8 cellular contexts compared by ENCODE assay signal in genomic region chr9:78132688-78133033, GRCh38.
DNase-seq lines count a peak whose midpoint lies in the region; ATAC-seq, FAIRE-seq and TF ChIP-seq lines count a peak whose summit lies in the region.

No MANE protein-coding gene starts in this region.

- H3K79me1 ChIP-seq in neuronal stem cell (ENCODE audit: low read depth, low read length), result no peaks in the 10 kb centered on the region

- no peak overlapping the region for H4K8ac ChIP-seq in neuronal stem cell (ENCODE audit: low read depth, low read length)

- no peak overlapping the region for H3K27ac ChIP-seq in neuronal stem cell (replicated peaks; ENCODE audit: low read length)

- no peaks in the 10 kb centered on the region for H3K36me3 ChIP-seq in neuronal stem cell (replicated peaks in 1 of 2; ENCODE audit: control insufficient read depth in 2 of 2, insufficient read depth in 2 of 2, low read length in 2 of 2)
- H3K36me3 ChIP-seq in MG63, result no peaks in the 10 kb centered on the region

- H3K23ac ChIP-seq in neuronal stem cell (ENCODE audit: low read depth, low read length, poor library complexity), result no peak overlapping the region

- WGBS in neuronal stem cell (ENCODE audit: extremely low coverage in 2 of 2, insufficient read length in 2 of 2, insufficient replicate concordance in 1 of 2), 2 donors, result no CpG with 5 or more reads among the region's 2 CpGs

- no peak overlapping the region for H4K91ac ChIP-seq in neuronal stem cell (ENCODE audit: low read depth, low read length, poor library complexity)

- no peak overlapping the region for H2AK5ac ChIP-seq in neuronal stem cell (ENCODE audit: low read depth, low read length)

- H3K9ac ChIP-seq in neuronal stem cell (ENCODE audit: low read depth, low read length, poor library complexity), result no peak overlapping the region

- DNase-seq in NCI-H2029 (lab: John Stamatoyannopoulos, UW) (peak; percentile 32), neuronal stem cell (ENCODE audit: low spot score) (no peak), GM12891 (ENCODE audit: insufficient read length, low spot score) (no peak), MG63 (no peak), NCI-H2107 (lab: John Stamatoyannopoulos, UW) (no peak)
- DNase-seq in central memory CD4-positive, alpha-beta T cell, result peak; percentile 28

- H2BK120ac ChIP-seq in neuronal stem cell (ENCODE audit: low read depth, low read length), result no peak overlapping the region

- H3K27me3 ChIP-seq in neuronal stem cell (ENCODE audit: control insufficient read depth in 3 of 3, insufficient read depth in 3 of 3, low read depth in 1 of 3, low read length in 3 of 3) (no peaks in the 10 kb centered on the region), MG63 (no peaks in the 10 kb centered on the region)

- H3K4me1 ChIP-seq in neuronal stem cell (ENCODE audit: control insufficient read depth in 2 of 2, insufficient read depth in 1 of 2, low read depth in 1 of 2, low read length in 2 of 2), result peaks cover 0 to 3% of the 10 kb centered on the region in 2 donors

- H2BK15ac ChIP-seq in neuronal stem cell (ENCODE audit: low read length), result no peak overlapping the region

- H3K9me3 ChIP-seq in neuronal stem cell (replicated peaks in 1 of 2; ENCODE audit: control insufficient read depth in 2 of 2, insufficient read depth in 1 of 2, low read depth in 1 of 2, low read length in 2 of 2) (no peaks in the 10 kb centered on the region), MG63 (no peaks in the 10 kb centered on the region)

- H2BK5ac ChIP-seq in neuronal stem cell (ENCODE audit: low read length), result no peak overlapping the region

- no peak overlapping the region for H3K14ac ChIP-seq in neuronal stem cell (ENCODE audit: low read length)

- peak overlapping the region; percentile 44 for H2AFZ ChIP-seq in neuronal stem cell (ENCODE audit: low read length)

- H3K4me3 ChIP-seq in neuronal stem cell (ENCODE audit: low read length in 2 of 2) (no peak overlapping the region), MG63 (no peak overlapping the region)

- H3K4me2 ChIP-seq in neuronal stem cell (ENCODE audit: insufficient read depth, low read length, poor library complexity, severe bottlenecking), result no peak overlapping the region

- no peak for FAIRE-seq in GM12891 (lab: Jason Lieb, UNC)

- no peak for TF ChIP-seq POLR2A in GM12891 (IDR thresholded peaks at IDR 0.05; ENCODE audit: low read depth, low read length)

- no peak overlapping the region for H3K18ac ChIP-seq in neuronal stem cell (ENCODE audit: low read length)

- no peak overlapping the region for H3K4ac ChIP-seq in neuronal stem cell (ENCODE audit: low read length)

- H2BK12ac ChIP-seq in neuronal stem cell (ENCODE audit: low read length), result no peak overlapping the region

- ATAC-seq in GM18907 (IDR thresholded peaks at IDR 0.05; ENCODE audit: unreplicated experiment) (peak; percentile 53), HG03196 (IDR thresholded peaks at IDR 0.05; ENCODE audit: unreplicated experiment) (no peak)

TF ChIP-seq in GM12891, 5 proteins besides CTCF, POLR2A, EP300 and RAD21:
- no peak for TF ChIP-seq SPI1 (IDR thresholded peaks at IDR 0.05; ENCODE audit: low read depth, low read length)
- no peak for TF ChIP-seq PAX5 (IDR thresholded peaks at IDR 0.05; ENCODE audit: insufficient read depth, low read length, severe bottlenecking)
- no peak for TF ChIP-seq POLR2AphosphoS5 (IDR thresholded peaks at IDR 0.05; ENCODE audit: low read depth, low read length)
- no peak for TF ChIP-seq POU2F2 (IDR thresholded peaks at IDR 0.05; ENCODE audit: low read depth, low read length)

Comparison
In these comparisons a context has a peak if more than half of its experiments do, and no peak if none do; other contexts are left out.
1. DNase-seq: peak in NCI-H2029 (single experiment) and central memory CD4-positive, alpha-beta T cell (single experiment); none in neuronal stem cell (single experiment), GM12891 (single experiment), MG63 (single experiment) and NCI-H2107 (single experiment).